ENCODE assay signal across 1 cellular context in genomic region chr3:179453967-179454366, GRCh38.
TF ChIP-seq lines count a peak whose summit lies in the region.

No MANE protein-coding gene starts in this region.

TF ChIP-seq in neural cell, 6 proteins besides CTCF, POLR2A, EP300 and RAD21 (continued from another document):
- no peak for TF ChIP-seq REST (IDR thresholded peaks at IDR 0.05; ENCODE audit: borderline replicate concordance)
TF ChIP-seq in neural cell: peak in this region for 0.
